8 cellular contexts compared by ENCODE assay signal in genomic region chr20:2653511-2654383, GRCh38. TPM values are rescaled to one million over a fixed set of nuclear protein-coding genes. Genes with fewer than 3 reads are reported as not detected.
DNase-seq lines count a peak whose midpoint lies in the region; ATAC-seq and TF ChIP-seq lines count a peak whose summit lies in the region.

No MANE protein-coding gene starts in this region.

- DNase-seq in chondrocyte (ENCODE audit: low spot score) (no peak), naive B cell (no peak), putamen (ENCODE audit: low spot score) (no peak), HCEC 1CT (no peak)

- no peak for TF ChIP-seq CTCF in KMS-11 (conservative IDR thresholded peaks at IDR 0.05; ENCODE audit: low read depth, low read length)
- TF ChIP-seq CTCF in chondrocyte (IDR thresholded peaks at IDR 0.05) = no peak

- H4K20me1 ChIP-seq in KMS-11 (ENCODE audit: insufficient read depth) = peaks cover 17% of the 10 kb centered on the region; the same call in 1 of the 2 replicates

- peaks cover 57% of the 10 kb centered on the region for H3K79me2 ChIP-seq in ACC112 (ENCODE audit: control insufficient read depth, insufficient read depth, low read length, unreplicated experiment)
- peaks cover 56% of the 10 kb centered on the region for H3K79me2 ChIP-seq in KMS-11 (ENCODE audit: insufficient read depth, low read depth)

- peak overlapping the region; percentile 89 for H3K9ac ChIP-seq in KMS-11

- H3K4me1 ChIP-seq in ACC112 (ENCODE audit: control insufficient read depth, insufficient read depth, low read length, unreplicated experiment) = peaks cover 17% of the 10 kb centered on the region
- H3K4me1 ChIP-seq in KMS-11 (ENCODE audit: low read depth, poor library complexity, severe bottlenecking) = peaks cover 5% of the 10 kb centered on the region

- H3K27ac Mint-ChIP-seq in chondrocyte (ENCODE audit: unreplicated experiment) = peak overlapping the region; percentile 74
- H3K27ac Mint-ChIP-seq in naive B cell = peak overlapping the region; percentile 89 to 97 (median 96)

- H3K4me3 ChIP-seq in ACC112 (ENCODE audit: low read depth, low read length) (peak overlapping the region; percentile 100), KMS-11 (IDR thresholded peaks at IDR 0.05; ENCODE audit: insufficient read depth, low read depth, low read length) (no peak overlapping the region)

- no peak for ATAC-seq in naive B cell (ENCODE audit: low read depth in 2 of 2)
- no peak for ATAC-seq in GM18511 (IDR thresholded peaks at IDR 0.05; ENCODE audit: unreplicated experiment)
- ATAC-seq in GM19463 (IDR thresholded peaks at IDR 0.05; ENCODE audit: unreplicated experiment) = no peak

- H3K4me1 Mint-ChIP-seq in chondrocyte (ENCODE audit: low read depth) (peaks cover 26% of the 10 kb centered on the region), naive B cell (peaks cover 16 to 47% (median 34%) of the 10 kb centered on the region in 3 donors)

- peaks cover 34% of the 10 kb centered on the region for H3K36me3 Mint-ChIP-seq in chondrocyte (ENCODE audit: low read depth)
- peaks cover 23 to 29% of the 10 kb centered on the region in 2 donors for H3K36me3 Mint-ChIP-seq in naive B cell

- H3K9me3 Mint-ChIP-seq in chondrocyte (ENCODE audit: low read depth) (no peaks in the 10 kb centered on the region), naive B cell (peaks cover 0 to 2% (median 0%) of the 10 kb centered on the region in 7 donors)

- H3K27me3 ChIP-seq in ACC112 (ENCODE audit: insufficient read depth, low read length) (no peaks in the 10 kb centered on the region), KMS-11 (ENCODE audit: insufficient read depth, low read depth) (no peaks in the 10 kb centered on the region)

- peak overlapping the region; percentile 92 for H3K4me3 Mint-ChIP-seq in chondrocyte (ENCODE audit: unreplicated experiment)
- H3K4me3 Mint-ChIP-seq in naive B cell = peak overlapping the region; percentile 88 to 95 (median 90)

- peaks cover 40% of the 10 kb centered on the region; the same call in 1 of the 2 replicates for H3K36me3 ChIP-seq in ACC112 (ENCODE audit: insufficient read depth, low read length)
- peaks cover 8% of the 10 kb centered on the region; the same call in 1 of the 2 replicates for H3K36me3 ChIP-seq in KMS-11 (ENCODE audit: insufficient read depth)

- H3K27me3 Mint-ChIP-seq in chondrocyte (ENCODE audit: low read depth) (no peaks in the 10 kb centered on the region), naive B cell (no peaks in the 10 kb centered on the region)

- H2AFZ ChIP-seq in ACC112 (ENCODE audit: low read length, unreplicated experiment) (no peak overlapping the region), KMS-11 (ENCODE audit: low read depth) (no peak overlapping the region)

- H3K27ac ChIP-seq in ACC112 (ENCODE audit: low read depth, low read length) = peak overlapping the region; percentile 35; the same call in 1 of the 2 replicates
- peak overlapping the region; percentile 85 for H3K27ac ChIP-seq in KMS-11

- peak overlapping the region; percentile 84 for H3K4me2 ChIP-seq in KMS-11

RNA-seq across cellular contexts. Expression of gene NOP56, which starts 1.3 kb away (rescaled TPM):
- total RNA-seq in chondrocyte = 103 to 166 TPM (median 118 TPM) in 3 replicates
- polyA plus RNA-seq in naive B cell (ENCODE audit: low read depth in 6 of 6) = 100 to 1,000 TPM in 3 of 6 donors, 10 to 100 TPM in 3; 67.7 to 115 (median 95.8) TPM

RNA-seq across cellular contexts. Expression of gene IDH3B, which starts 10.3 kb away (rescaled TPM):
- total RNA-seq in chondrocyte = 56.5 to 65.9 TPM (median 57.1 TPM) in 3 replicates
- 100 to 1,000 TPM; 110 to 149 (median 128) TPM for polyA plus RNA-seq in naive B cell (ENCODE audit: low read depth in 6 of 6)

RNA-seq across cellular contexts. Expression of gene EBF4, which starts 38.8 kb away (rescaled TPM):
- total RNA-seq in chondrocyte = 8.0 to 15.2 TPM (median 11.4 TPM) in 3 replicates
- polyA plus RNA-seq in naive B cell (ENCODE audit: low read depth in 6 of 6) = under 1 TPM in 1 of 6 donors, not detected in 5; 0.28 TPM
